ENCODE assay signal across 8 cellular contexts in genomic region chr3:167032267-167032876, GRCh38.
DNase-seq lines count a peak whose midpoint lies in the region; ATAC-seq and TF ChIP-seq lines count a peak whose summit lies in the region.

No MANE protein-coding gene starts in this region.

- in situ Hi-C loops in KBM-7 (cut with MboI; ENCODE audit: low pct_unique_long_range_greater_than_20kb, low sequenced_read_pairs) = no loop called here

- peak; percentile 80 for TF ChIP-seq CTCF in foreskin keratinocyte (conservative IDR thresholded peaks at IDR 0.05)
- TF ChIP-seq CTCF in tibial artery (IDR thresholded peaks at IDR 0.05) = peak; percentile 33 to 42

- H3K27me3 ChIP-seq in foreskin keratinocyte = no peaks in the 10 kb centered on the region
- H3K27me3 ChIP-seq in tibial artery = no peaks in the 10 kb centered on the region

- no peaks in the 10 kb centered on the region for H3K36me3 ChIP-seq in tibial artery

- ATAC-seq in foreskin keratinocyte (peak; percentile 71), GM21528 (IDR thresholded peaks at IDR 0.05; ENCODE audit: low FRiP score, unreplicated experiment) (no peak), GM18873 (IDR thresholded peaks at IDR 0.05; ENCODE audit: low FRiP score, unreplicated experiment) (no peak), GM21367 (IDR thresholded peaks at IDR 0.05; ENCODE audit: unreplicated experiment) (no peak)

- H3K9me3 ChIP-seq in tibial artery = no peaks in the 10 kb centered on the region

- H3K4me3 ChIP-seq in tibial artery = no peak overlapping the region

- H3K4me1 ChIP-seq in foreskin keratinocyte (no peaks in the 10 kb centered on the region), tibial artery (no peaks in the 10 kb centered on the region)

- intact Hi-C loops in tibial artery (cut with DNase I; ENCODE audit: low total_unique reads) = no loop called here

- H3K27ac ChIP-seq in foreskin keratinocyte = no peak overlapping the region
- no peak overlapping the region for H3K27ac ChIP-seq in tibial artery

- DNase-seq in DMS 273 treated with DMSO at 0.1 percent for 48 hours (lab: John Stamatoyannopoulos, UW) (peak; percentile 79), KBM-7 (peak; percentile 24), RKO (ENCODE audit: low spot score) (peak; percentile 77), foreskin keratinocyte (peak; percentile 19 to 48), tibial artery (no peak)

Comparison
In these comparisons a context has a peak if more than half of its experiments do, and no peak if none do; other contexts are left out.
1. DNase-seq: peak in DMS 273 treated with DMSO at 0.1 percent for 48 hours (single experiment), KBM-7 (single experiment), RKO (single experiment) and foreskin keratinocyte (2 of 2); none in tibial artery (0 of 2).